Comparison of ENCODE assay signal across 8 cellular contexts in the genomic region with DNA sequence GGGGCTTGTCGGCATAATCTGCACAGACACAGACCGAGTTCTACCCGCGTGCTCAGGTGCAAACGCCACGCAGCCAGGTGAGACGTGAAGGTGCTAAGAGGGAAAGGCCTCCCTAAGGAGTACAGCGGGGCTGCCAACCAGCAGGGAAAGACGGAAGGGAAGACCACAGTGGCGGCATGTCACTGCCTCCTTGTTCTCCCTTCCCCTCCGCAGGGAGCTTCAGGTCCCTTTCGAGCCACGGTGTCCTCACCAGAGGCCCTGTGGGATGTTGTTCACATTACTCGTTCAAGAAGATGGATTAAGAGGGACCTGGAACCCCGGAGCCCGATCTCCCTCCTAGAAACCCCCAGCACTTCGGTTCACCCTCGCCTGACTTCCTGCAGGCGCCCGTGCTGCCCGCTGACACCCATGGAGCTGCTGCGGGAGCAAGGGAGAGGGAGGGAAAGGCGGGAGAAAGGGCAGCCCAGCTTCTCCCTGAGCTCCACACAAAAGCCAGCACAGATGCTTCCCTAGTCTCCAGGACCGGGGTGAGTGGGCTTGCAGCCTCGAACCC. TPM values are rescaled to one million over a fixed set of nuclear protein-coding genes. Genes with fewer than 3 reads are reported as not detected.
DNase-seq lines count a peak whose midpoint lies in the region; ATAC-seq, FAIRE-seq and TF ChIP-seq lines count a peak whose summit lies in the region.

No MANE protein-coding gene starts in this region.

- POLR2A ChIA-PET in MCF 10A (lab: Yijun Ruan, JAX): interaction anchor here (0.6 to 2.5 kb wide), 8 partner anchors 10 to 842 kb away, joined by 3 to 13 read pairs (median 4); partner anchors contain the start of gene PDCD6

- H3K27me3 ChIP-seq in BE2C: no peaks in the 10 kb centered on the region

- intact Hi-C loops in MCF 10A (cut with micrococcal nuclease): no loop called here

- peaks cover 78% of the 10 kb centered on the region for H3K36me3 ChIP-seq in BE2C

- DNase-seq in BE2C: no peak
- DNase-seq in GM19239 (ENCODE audit: insufficient read length, low spot score): peak; percentile 46
- DNase-seq in NAMALWA (ENCODE audit: low spot score): peak; percentile 46
- peak; percentile 27 for DNase-seq in MCF 10A (ENCODE audit: unreplicated experiment)
- DNase-seq in kidney glomerular epithelial cell (lab: John Stamatoyannopoulos, UW): peak; percentile 3
- DNase-seq in stimulated activated naive CD8-positive, alpha-beta T cell treated with anti-CD3 and anti-CD28 coated beads, Interleukin-15, Interleukin-2, amounts not matched to agents 100 U/mL and 50 U/mL, for 24 hours: no peak
- no peak for DNase-seq in NCI-H2029 (lab: John Stamatoyannopoulos, UW)
- DNase-seq in NCI-H2171 (lab: John Stamatoyannopoulos, UW): no peak

- TSS peak; percentile 20 for BruUV-seq in MCF 10A (replicated peaks; lab: Mats Ljungman, UMichigan)

- H3K4me1 Mint-ChIP-seq in MCF 10A (ENCODE audit: insufficient read depth, unreplicated experiment): peaks cover 11% of the 10 kb centered on the region

- CTCF ChIA-PET in MCF 10A (lab: Yijun Ruan, JAX): interaction anchor here (0.6 to 6.0 kb wide), 4 partner anchors 11 to 1191 kb away, joined by 3 to 42 read pairs (median 4); no protein-coding TSS in a partner anchor

- peak overlapping the region; percentile 82 for H3K4me3 Mint-ChIP-seq in MCF 10A (ENCODE audit: unreplicated experiment)

- H3K36me3 Mint-ChIP-seq in MCF 10A (ENCODE audit: insufficient read depth, unreplicated experiment): peaks cover 39% of the 10 kb centered on the region

- H3K9me3 ChIP-seq in BE2C: no peaks in the 10 kb centered on the region

- no peaks in the 10 kb centered on the region for H3K27me3 Mint-ChIP-seq in MCF 10A (ENCODE audit: insufficient read depth, unreplicated experiment)

- TF ChIP-seq CTCF in BE2C (IDR thresholded peaks at IDR 0.05; ENCODE audit: low read depth, low read length) (no peak), MCF 10A (IDR thresholded peaks at IDR 0.05; ENCODE audit: unreplicated experiment) (no peak)

- FAIRE-seq in GM19239 (lab: Jason Lieb, UNC): no peak

- peak; percentile 6 for ATAC-seq in stimulated activated naive CD8-positive, alpha-beta T cell treated with anti-CD3 and anti-CD28 coated beads, Interleukin-15, Interleukin-2, amounts not matched to agents 100 U/mL and 50 U/mL, for 24 hours

- no peaks in the 10 kb centered on the region for H3K4me1 ChIP-seq in BE2C

- H3K27ac Mint-ChIP-seq in MCF 10A (ENCODE audit: low read depth, unreplicated experiment): peak overlapping the region; percentile 88

- no peaks in the 10 kb centered on the region for H3K9me3 Mint-ChIP-seq in MCF 10A (ENCODE audit: unreplicated experiment)

- peak overlapping the region; percentile 96 for H3K4me3 ChIP-seq in BE2C (ENCODE audit: low read depth, low read length)

RNA-seq across cellular contexts. Expression of gene BRD9, which starts 0.7 kb away (rescaled TPM):
- polyA plus RNA-seq in BE2C (2012; ENCODE audit: insufficient read depth, insufficient read length, low read depth): 80.4 TPM
- total RNA-seq in MCF 10A (2022): 44.9 and 48.9 TPM in 2 replicates

RNA-seq across cellular contexts. Expression of gene TRIP13, which starts 0.8 kb away (rescaled TPM):
- polyA plus RNA-seq in BE2C (2012; ENCODE audit: insufficient read depth, insufficient read length, low read depth): 8.8 TPM
- total RNA-seq in MCF 10A (2022): 13.7 and 21.4 TPM in 2 replicates

RNA-seq across cellular contexts. Expression of gene ZDHHC11, which starts 41.1 kb away (rescaled TPM):
- 29.7 TPM for polyA plus RNA-seq in BE2C (2012; ENCODE audit: insufficient read depth, insufficient read length, low read depth)
- 2.0 and 7.0 TPM in 2 replicates for total RNA-seq in MCF 10A (2022)

Comparison
In these comparisons a context has a peak if more than half of its experiments do, and no peak if none do; other contexts are left out.
1. DNase-seq: peak in GM19239 (single experiment), NAMALWA (single experiment), MCF 10A (single experiment) and kidney glomerular epithelial cell (single experiment); none in BE2C (single experiment), stimulated activated naive CD8-positive, alpha-beta T cell treated with anti-CD3 and anti-CD28 coated beads, Interleukin-15, Interleukin-2, amounts not matched to agents 100 U/mL and 50 U/mL, for 24 hours (single experiment), NCI-H2029 (single experiment) and NCI-H2171 (single experiment).